In the genomic region with DNA sequence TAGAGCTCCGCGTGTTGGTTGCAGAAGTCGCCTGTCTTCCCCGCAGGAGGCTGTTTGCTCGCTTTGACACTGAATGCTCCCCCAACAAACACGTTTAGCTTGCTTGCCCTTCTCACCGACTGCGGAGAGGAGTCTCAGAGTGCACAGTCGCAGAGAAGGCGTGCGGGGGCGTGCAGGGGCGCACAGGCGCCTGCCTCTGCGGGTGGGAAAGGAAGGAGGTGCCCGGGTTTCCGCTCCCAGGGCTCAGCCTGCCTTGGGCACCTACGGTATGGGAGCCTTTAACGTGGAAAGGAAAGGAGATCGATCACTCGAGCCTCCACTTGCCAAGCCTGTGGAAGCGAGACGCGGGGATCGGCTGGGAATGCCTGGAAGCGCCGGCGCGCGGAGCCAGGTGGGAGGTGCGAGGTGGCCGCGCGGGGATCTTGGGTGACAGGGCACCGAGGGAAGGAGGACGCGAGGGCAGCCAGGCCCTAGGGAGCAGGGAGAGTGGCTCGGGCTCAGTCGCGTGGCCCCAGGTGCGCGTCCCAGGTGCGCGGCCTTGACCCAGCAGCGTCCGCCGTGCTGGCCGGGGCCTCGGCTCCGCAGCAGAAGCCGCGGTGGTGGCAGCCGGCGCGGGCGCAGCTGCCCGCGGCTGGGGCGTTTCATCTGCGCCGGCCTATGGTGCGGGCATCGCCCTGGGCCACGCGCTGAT, we compare ENCODE assay signal across 7 cellular contexts. TPM values are rescaled to one million over a fixed set of nuclear protein-coding genes. Genes with fewer than 3 reads are reported as not detected.
DNase-seq lines count a peak whose midpoint lies in the region; ATAC-seq and TF ChIP-seq lines count a peak whose summit lies in the region.

Gene FAN1, plus strand, starts transcription at position 419 of the 691 bp plus-strand sequence. CDS start 749 bp downstream, outside the sequence.

- DNase-seq in NCI-H2171 (lab: John Stamatoyannopoulos, UW), result peak; percentile 92
- peak; percentile 89 for DNase-seq in activated CD4-positive, alpha-beta T cell treated with anti-CD3 and anti-CD28 coated beads for 48 hours
- DNase-seq in colonic mucosa, result peak; percentile 94
- DNase-seq in kidney tubule cell (ENCODE audit: low spot score), result peak; percentile 93
- peak; percentile 50 to 79 (median 68) for DNase-seq in stimulated activated CD4-positive, alpha-beta T cell treated with anti-CD3 and anti-CD28 coated beads, Interleukin-1b, Interleukin-23, amount 100 ng/mL, for 24 hours (ENCODE audit: low read depth in 4 of 4, low spot score in 1 of 4)

- no peaks in the 10 kb centered on the region for H3K27me3 ChIP-seq in colonic mucosa

- H3K9ac ChIP-seq in colonic mucosa (ENCODE audit: low read depth in 2 of 2, low read length in 2 of 2), result peak within 1 kb of the TSS; percentile 78 to 89

- peak within 1 kb of the TSS; percentile 73 for H3K4me3 ChIP-seq in colonic mucosa

- TF ChIP-seq CTCF in colonic mucosa (IDR thresholded peaks at IDR 0.05), result no peak

- ATAC-seq in GM18508 (IDR thresholded peaks at IDR 0.05; ENCODE audit: insufficient read depth, unreplicated experiment) (peak; percentile 55), HG02938 (IDR thresholded peaks at IDR 0.05; ENCODE audit: unreplicated experiment) (peak; percentile 77)

- H3K36me3 ChIP-seq in colonic mucosa, result no peaks in the 10 kb centered on the region

- no peaks in the 10 kb centered on the region for H3K4me1 ChIP-seq in colonic mucosa

- intact Hi-C loops in colonic mucosa (cut with DNase I), result no loop called here

- H3K9me3 ChIP-seq in colonic mucosa, result no peaks in the 10 kb centered on the region

- H3K27ac ChIP-seq in colonic mucosa, result peak within 1 kb of the TSS; percentile 56

RNA-seq across cellular contexts. Expression of gene FAN1, which starts in this region (rescaled TPM):
- total RNA-seq in colonic mucosa, result 10 to 100 TPM; 12.0 to 22.2 TPM

Comparison
In these comparisons a context has a peak if more than half of its experiments do, and no peak if none do; other contexts are left out.
1. Peak in every context shown above with its lines: DNase-seq, ATAC-seq, H3K4me3 ChIP-seq and H3K27ac ChIP-seq.